1 cellular context compared by ENCODE assay signal in genomic region chr3:183914856-183915255, GRCh38.
TF ChIP-seq lines count a peak whose summit lies in the region.

No MANE protein-coding gene starts in this region.

TF ChIP-seq in GM23338, 12 proteins besides CTCF, POLR2A, EP300 and RAD21:
- TF ChIP-seq ZNF462 (CRISPR knock-in tag; IDR thresholded peaks at IDR 0.05): no peak
- no peak for TF ChIP-seq CREB1 (CRISPR knock-in tag; IDR thresholded peaks at IDR 0.05; ENCODE audit: low read depth)
- TF ChIP-seq ZNF331 (CRISPR knock-in tag; IDR thresholded peaks at IDR 0.05; ENCODE audit: low read depth): no peak
- TF ChIP-seq POLR2AphosphoS5 (IDR thresholded peaks at IDR 0.05; ENCODE audit: low read depth): no peak
- TF ChIP-seq STAT1 (IDR thresholded peaks at IDR 0.05; ENCODE audit: unreplicated experiment): no peak
- no peak for TF ChIP-seq EZH2phosphoT487 (IDR thresholded peaks at IDR 0.05; ENCODE audit: unreplicated experiment)
- TF ChIP-seq EZH2 (IDR thresholded peaks at IDR 0.05; ENCODE audit: low read depth, unreplicated experiment): no peak
- no peak for TF ChIP-seq REST (IDR thresholded peaks at IDR 0.05; ENCODE audit: unreplicated experiment)
- no peak for TF ChIP-seq ZNF114 (CRISPR knock-in tag; IDR thresholded peaks at IDR 0.05)
- TF ChIP-seq JUNB (IDR thresholded peaks at IDR 0.05; ENCODE audit: unreplicated experiment): no peak
- no peak for TF ChIP-seq NANOG (IDR thresholded peaks at IDR 0.05; ENCODE audit: borderline replicate concordance)
- TF ChIP-seq ETS1 (IDR thresholded peaks at IDR 0.05): no peak
